In genomic region chr2:67503066-67503795, GRCh38 we compare ENCODE assay signal across 13 cellular contexts.
A peak's percentile ranks its signal among the peaks of the same experiment; 100 is the strongest.
DNase-seq lines count a peak whose midpoint lies in the region; ATAC-seq and TF ChIP-seq lines count a peak whose summit lies in the region.
"Had no signal": no experiment of that assay in that cellular context is flagged by ENCODE, and none has a peak within 500 bp of the region (broad histone marks: within the 10 kb centered on the region; RNA-seq: fewer than 3 reads in every experiment).

No MANE protein-coding gene starts in this region.

- no peak for TF ChIP-seq CTCF in fibroblast of mammary gland (conservative IDR thresholded peaks at IDR 0.05; ENCODE audit: control insufficient read depth, insufficient read depth, low read depth, low read length)
- no peak for TF ChIP-seq CTCF in activated CD8-positive, alpha-beta T cell treated with anti-CD3 and anti-CD28 coated beads for 36 hours (IDR thresholded peaks at IDR 0.05)

- H3K36me3 Mint-ChIP-seq in activated CD8-positive, alpha-beta T cell treated with anti-CD3 and anti-CD28 coated beads for 36 hours (ENCODE audit: low read depth) = no peaks in the 10 kb centered on the region

- DNase-seq in ELR (ENCODE audit: low read depth) (peak; percentile 97), RPMI7951 (ENCODE audit: low read depth) (peak; percentile 83), fibroblast of mammary gland (ENCODE audit: low read depth) (peak; percentile 97), renal cortical epithelial cell (ENCODE audit: low read depth) (peak; percentile 90), NAMALWA (ENCODE audit: low spot score) (no peak), NCI-H526 treated with DMSO at 0.1 percent for 48 hours (lab: John Stamatoyannopoulos, UW) (no peak)
- no peak for DNase-seq in activated CD8-positive, alpha-beta T cell treated with anti-CD3 and anti-CD28 coated beads for 36 hours
- DNase-seq: activated CD4-positive, alpha-beta T cell treated with anti-CD3 and anti-CD28 coated beads, Interleukin-2, amount 50 U/mL, for 48 hours; activated naive CD4-positive, alpha-beta T cell treated with anti-CD3 and anti-CD28 coated beads for 36 hours; dorsolateral prefrontal cortex; right cardiac atrium; T-helper 1 cell had no signal

- CTCF ChIA-PET in activated CD8-positive, alpha-beta T cell treated with anti-CD3 and anti-CD28 coated beads for 36 hours (lab: Charles Lee) = no interaction called here

- H3K4me1 Mint-ChIP-seq in activated CD8-positive, alpha-beta T cell treated with anti-CD3 and anti-CD28 coated beads for 36 hours (ENCODE audit: low read depth) = no peaks in the 10 kb centered on the region

- no peaks in the 10 kb centered on the region for H3K9me3 Mint-ChIP-seq in activated CD8-positive, alpha-beta T cell treated with anti-CD3 and anti-CD28 coated beads for 36 hours
- H3K9me3 Mint-ChIP-seq: activated naive CD4-positive, alpha-beta T cell treated with anti-CD3 and anti-CD28 coated beads for 36 hours had no signal

- ATAC-seq in activated CD8-positive, alpha-beta T cell treated with anti-CD3 and anti-CD28 coated beads for 36 hours = no peak
- no peak for ATAC-seq in GM21526 (IDR thresholded peaks at IDR 0.05; ENCODE audit: low FRiP score, unreplicated experiment)

- no peak overlapping the region for H3K4me3 ChIP-seq in fibroblast of mammary gland (ENCODE audit: control insufficient read depth, low read depth, low read length)
- H3K4me3 ChIP-seq: dorsolateral prefrontal cortex had no signal

- H3K27ac Mint-ChIP-seq in activated CD8-positive, alpha-beta T cell treated with anti-CD3 and anti-CD28 coated beads for 36 hours = no peak overlapping the region
- H3K27ac Mint-ChIP-seq: activated naive CD4-positive, alpha-beta T cell treated with anti-CD3 and anti-CD28 coated beads for 36 hours had no signal

- H3K27me3 Mint-ChIP-seq in activated CD8-positive, alpha-beta T cell treated with anti-CD3 and anti-CD28 coated beads for 36 hours = peaks cover 3% of the 10 kb centered on the region

- H3K4me3 Mint-ChIP-seq in activated CD8-positive, alpha-beta T cell treated with anti-CD3 and anti-CD28 coated beads for 36 hours = no peak overlapping the region
- H3K4me3 Mint-ChIP-seq: activated naive CD4-positive, alpha-beta T cell treated with anti-CD3 and anti-CD28 coated beads for 36 hours had no signal

- intact Hi-C loops in activated CD8-positive, alpha-beta T cell treated with anti-CD3 and anti-CD28 coated beads for 36 hours (cut with micrococcal nuclease) = no loop called here

- POLR2A ChIA-PET in activated CD8-positive, alpha-beta T cell treated with anti-CD3 and anti-CD28 coated beads for 36 hours (lab: Charles Lee) = no interaction called here

Comparison
In these comparisons a context has a peak if more than half of its experiments do, and no peak if none do; other contexts are left out.
1. DNase-seq: peak in ELR (single experiment), RPMI7951 (single experiment), fibroblast of mammary gland (single experiment) and renal cortical epithelial cell (single experiment); none in activated CD8-positive, alpha-beta T cell treated with anti-CD3 and anti-CD28 coated beads for 36 hours (single experiment), NAMALWA (single experiment) and NCI-H526 treated with DMSO at 0.1 percent for 48 hours (single experiment).